ENCODE assay signal across 32 cellular contexts in the genomic region with DNA sequence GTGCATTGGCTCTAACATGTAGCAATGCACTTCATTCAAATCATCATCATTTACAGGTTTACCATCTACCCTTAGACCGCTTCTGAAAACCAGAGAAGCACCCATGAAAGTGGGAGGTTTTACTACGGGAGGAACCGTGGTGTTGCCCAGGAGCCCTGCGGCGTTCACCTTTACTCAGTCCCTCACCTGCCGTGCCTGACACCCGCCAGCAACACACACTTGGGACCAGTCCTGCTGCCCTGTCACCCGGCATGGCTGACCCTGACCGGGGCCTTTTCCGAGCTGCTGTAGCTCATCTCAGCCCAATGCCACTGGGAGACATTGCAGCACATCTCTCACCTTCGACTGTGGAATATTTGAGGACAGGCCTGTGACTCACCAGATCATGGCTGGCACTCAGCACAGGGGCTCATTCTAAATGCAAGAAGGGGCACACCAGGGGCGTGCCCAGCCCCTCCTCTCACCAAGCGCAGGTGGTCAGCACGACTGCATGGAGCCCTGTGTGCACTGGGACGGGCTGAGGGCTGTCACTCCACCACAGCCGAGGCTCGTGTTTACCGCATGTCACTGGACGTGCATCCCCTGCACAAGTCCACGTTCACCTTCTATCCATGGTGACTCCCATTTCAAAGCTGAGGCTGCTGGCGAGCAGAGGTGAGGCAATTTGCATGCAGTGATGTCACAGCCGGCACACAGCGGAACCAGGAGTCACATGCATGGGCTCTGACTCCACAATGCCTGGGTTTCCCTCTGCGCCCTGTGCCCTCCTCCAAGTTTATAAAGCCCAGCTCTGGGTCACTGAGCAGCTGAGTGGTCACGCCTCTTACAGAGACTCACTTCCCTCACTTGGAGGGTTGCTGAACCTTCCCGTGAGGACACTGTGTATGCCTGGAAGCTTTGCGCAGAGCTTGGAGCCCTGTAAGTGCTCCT.
DNase-seq lines count a peak whose midpoint lies in the region; ATAC-seq, FAIRE-seq and TF ChIP-seq lines count a peak whose summit lies in the region.
"Had no signal": no experiment of that assay in that cellular context is flagged by ENCODE, and none has a peak within 500 bp of the region (broad histone marks: within the 10 kb centered on the region; RNA-seq: fewer than 3 reads in every experiment).

No MANE protein-coding gene starts in this region.

- no peak overlapping the region for H2AFZ ChIP-seq in HepG2 (ENCODE audit: low read length)

- no peak overlapping the region for H3K4me3 ChIP-seq in Panc1 (ENCODE audit: low read depth in 2 of 2, low read length in 2 of 2)
- no peak overlapping the region for H3K4me3 ChIP-seq in HepG2 (replicated peaks in 1 of 3; ENCODE audit: insufficient read depth in 1 of 3, low read depth in 2 of 3, low read length in 3 of 3)
- H3K4me3 ChIP-seq: ascending aorta, cardiac muscle cell, colonic mucosa, upper lobe of left lung had no signal

- no peaks in the 10 kb centered on the region for H3K36me3 Mint-ChIP-seq in type B pancreatic cell
- H3K36me3 Mint-ChIP-seq: activated naive CD8-positive, alpha-beta T cell treated with anti-CD3 and anti-CD28 coated beads for 36 hours; mesothelial cell of epicardium; stimulated activated memory B cell treated with anti-CD40 and anti-IgM and Interleukin-4, amounts not matched to agents 10 μg/mL and 1 μg/mL and 100 μg/mL, for 72 hours had no signal

- H3K27ac ChIP-seq in Panc1 (ENCODE audit: low read length): no peak overlapping the region
- no peak overlapping the region for H3K27ac ChIP-seq in HepG2 (ENCODE audit: extremely low read length, insufficient read depth, low read length)
- H3K27ac ChIP-seq: ascending aorta, cardiac muscle cell, colonic mucosa, epithelial cell of prostate, upper lobe of left lung, VCaP had no signal

- TF ChIP-seq POLR2A in HepG2 (IDR thresholded peaks at IDR 0.05; ENCODE audit: insufficient read depth in 1 of 2, low read depth in 2 of 2, low read length in 2 of 2) (no peak), erythroblast (IDR thresholded peaks at IDR 0.05; ENCODE audit: low read length) (no peak)

- H4K20me1 ChIP-seq in HepG2 (ENCODE audit: insufficient read depth, low read length): no peaks in the 10 kb centered on the region

- 40% methylated on average over 9 of the region's 27 CpGs for WGBS in HepG2 (ENCODE audit: low lambda C conversion rate)

- H3K4me2 ChIP-seq in HepG2 (ENCODE audit: low read depth, low read length): no peak overlapping the region

- FAIRE-seq in HepG2 (lab: Jason Lieb, UNC): no peak

- H3K27me3 ChIP-seq in Panc1 (ENCODE audit: control insufficient read depth, insufficient read depth, low read length) (peaks cover 5% of the 10 kb centered on the region; the same call in 1 of the 2 replicates), HepG2 (ENCODE audit: control insufficient read depth in 1 of 2, insufficient read depth in 2 of 2, low read length in 2 of 2) (peaks cover 17 to 87% of the 10 kb centered on the region in 2 experiments)
- H3K27me3 ChIP-seq: ascending aorta, colonic mucosa had no signal

- TF ChIP-seq EP300 in HepG2 (IDR thresholded peaks at IDR 0.05; ENCODE audit: low read depth in 2 of 2, low read length in 2 of 2) (no peak), HepG2 (CRISPR knock-in tag; IDR thresholded peaks at IDR 0.05; ENCODE audit: borderline replicate concordance) (no peak)

- no peak overlapping the region for H3K9ac ChIP-seq in HepG2 (ENCODE audit: insufficient read depth, low read depth, low read length)

- H3K9me3 ChIP-seq in Panc1 (ENCODE audit: control insufficient read depth, insufficient read depth, low read depth, low read length): no peaks in the 10 kb centered on the region
- H3K9me3 ChIP-seq in HepG2 (ENCODE audit: low read length): no peaks in the 10 kb centered on the region
- H3K9me3 ChIP-seq: ascending aorta, colonic mucosa, upper lobe of left lung had no signal

- H3K79me2 ChIP-seq in HepG2 (ENCODE audit: insufficient read depth, low read length): no peaks in the 10 kb centered on the region

- TF ChIP-seq CTCF in Panc1 (IDR thresholded peaks at IDR 0.05) (no peak), HepG2 (CRISPR knock-in tag; IDR thresholded peaks at IDR 0.05) (no peak), type B pancreatic cell (conservative IDR thresholded peaks at IDR 0.05) (no peak)

- H3K36me3 ChIP-seq in Panc1 (ENCODE audit: control insufficient read depth, insufficient read depth, low read length) (no peaks in the 10 kb centered on the region), HepG2 (replicated peaks in 1 of 2; ENCODE audit: control insufficient read depth in 1 of 2, insufficient read depth in 2 of 2, low read length in 2 of 2) (no peaks in the 10 kb centered on the region)
- H3K36me3 ChIP-seq: ascending aorta, cardiac muscle cell, colonic mucosa, upper lobe of left lung had no signal

- peaks cover 10% of the 10 kb centered on the region for H3K27me3 Mint-ChIP-seq in type B pancreatic cell

- intact Hi-C loops in Panc1 (cut with micrococcal nuclease; ENCODE audit: unreplicated experiment) (no loop called here), HepG2 (cut with micrococcal nuclease; ENCODE audit: unreplicated experiment) (no loop called here)

- no peak overlapping the region for H3K4me3 Mint-ChIP-seq in type B pancreatic cell
- H3K4me3 Mint-ChIP-seq: activated naive CD8-positive, alpha-beta T cell treated with anti-CD3 and anti-CD28 coated beads for 36 hours; mesothelial cell of epicardium; stimulated activated memory B cell treated with anti-CD40 and anti-IgM and Interleukin-4, amounts not matched to agents 10 μg/mL and 1 μg/mL and 100 μg/mL, for 72 hours had no signal

- peak; percentile 52 for DNase-seq in NCI-H345 (lab: John Stamatoyannopoulos, UW)
- DNase-seq in NCI-H345 treated with DMSO at 0.1 percent for 48 hours (lab: John Stamatoyannopoulos, UW; ENCODE audit: unreplicated experiment): no peak
- DNase-seq in Panc1 (ENCODE audit: low read depth, low spot score): no peak
- no peak for DNase-seq in HepG2 (ENCODE audit: low spot score)
- peak; percentile 48 for DNase-seq in type B pancreatic cell (ENCODE audit: extremely low spot score, unreplicated experiment)
- DNase-seq in erythroblast (lab: John Stamatoyannopoulos, UW): no peak
- DNase-seq in SHP77 treated with DMSO at 0.1 percent for 48 hours (lab: John Stamatoyannopoulos, UW): no peak
- DNase-seq in HuH-7.5 (ENCODE audit: low spot score): no peak
- DNase-seq: 8988T; activated CD4-positive, alpha-beta T cell treated with anti-CD3 and anti-CD28 coated beads for 4 hours; activated gamma-delta T cell; activated naive CD8-positive, alpha-beta T cell treated with anti-CD3 and anti-CD28 coated beads for 36 hours; C1 segment of cervical spinal cord; colonic mucosa; COR-L47; effector CD8-positive, alpha-beta T cell; GDM1; left ventricle myocardium superior; NCI-H1436 treated with DMSO at 0.1 percent for 48 hours; NCI-H526 treated with DMSO at 0.1 percent for 48 hours; nucleus accumbens; SIG-M5; stimulated activated CD4-positive, alpha-beta T cell treated with anti-CD3 and anti-CD28 coated beads, Interleukin-15, amount 100 ng/mL, for 24 hours; substantia nigra had no signal

- POLR2A ChIA-PET in Panc1 (lab: Charles Lee): no interaction called here
- POLR2A ChIA-PET in HepG2 (lab: Yijun Ruan, JAX): no interaction called here

- no TSS peak for BruUV-seq in Panc1 (replicated peaks; lab: Mats Ljungman, UMichigan)
- BruUV-seq in HepG2 (replicated peaks; lab: Mats Ljungman, UMichigan): no TSS peak

- H3K9me3 Mint-ChIP-seq in type B pancreatic cell: no peaks in the 10 kb centered on the region
- H3K9me3 Mint-ChIP-seq: activated naive CD8-positive, alpha-beta T cell treated with anti-CD3 and anti-CD28 coated beads for 36 hours; mesothelial cell of epicardium had no signal

- ATAC-seq in Panc1 (0 out of 2 replicates have a peak, but pooled peaks have one; percentile 20), HepG2 (no peak)
- ATAC-seq: HCT116; left ventricle myocardium superior; stimulated activated memory B cell treated with anti-CD40 and anti-IgM and Interleukin-4, amounts not matched to agents 10 μg/mL and 1 μg/mL and 100 μg/mL, for 72 hours had no signal

- H3K4me1 Mint-ChIP-seq in type B pancreatic cell (ENCODE audit: unreplicated experiment): no peaks in the 10 kb centered on the region
- H3K4me1 Mint-ChIP-seq: activated naive CD8-positive, alpha-beta T cell treated with anti-CD3 and anti-CD28 coated beads for 36 hours; mesothelial cell of epicardium; stimulated activated memory B cell treated with anti-CD40 and anti-IgM and Interleukin-4, amounts not matched to agents 10 μg/mL and 1 μg/mL and 100 μg/mL, for 72 hours had no signal

- H3K4me1 ChIP-seq in Panc1 (ENCODE audit: control insufficient read depth, insufficient read depth, low read length): no peaks in the 10 kb centered on the region
- H3K4me1 ChIP-seq in HepG2 (ENCODE audit: insufficient read depth, low read length): no peaks in the 10 kb centered on the region
- H3K4me1 ChIP-seq: ascending aorta, colonic mucosa, upper lobe of left lung had no signal

- in situ Hi-C loops in Panc1 (cut with HindIII; ENCODE audit: low pct_unique_long_range_greater_than_20kb, low sequenced_read_pairs): no loop called here
- in situ Hi-C loops in HepG2 (cut with HindIII; ENCODE audit: extremely low pct_ligation_motif_present, low pct_unique_long_range_greater_than_20kb): no loop called here

- no peak for TF ChIP-seq RAD21 in HepG2 (CRISPR knock-in tag; IDR thresholded peaks at IDR 0.05)

- H3K27ac Mint-ChIP-seq in type B pancreatic cell: no peak overlapping the region
- H3K27ac Mint-ChIP-seq: activated naive CD8-positive, alpha-beta T cell treated with anti-CD3 and anti-CD28 coated beads for 36 hours; mesothelial cell of epicardium; stimulated activated memory B cell treated with anti-CD40 and anti-IgM and Interleukin-4, amounts not matched to agents 10 μg/mL and 1 μg/mL and 100 μg/mL, for 72 hours had no signal

- CTCF ChIA-PET in Panc1 (lab: Charles Lee): no interaction called here
- CTCF ChIA-PET in HepG2 (lab: Yijun Ruan, JAX; ENCODE audit: low intra/inter-chr PET ratio, low total read pairs): no interaction called here

TF ChIP-seq in HepG2, 621 proteins besides CTCF, POLR2A, EP300 and RAD21:
- TF ChIP-seq CREB1 (IDR thresholded peaks at IDR 0.05) (peak; percentile 37), CREB1 (CRISPR knock-in tag; IDR thresholded peaks at IDR 0.05) (no peak), MATR3 (CRISPR knock-in tag; IDR thresholded peaks at IDR 0.05) (no peak)

Comparison
In these comparisons a context has a peak if more than half of its experiments do, and no peak if none do; other contexts are left out.
1. DNase-seq: peak in NCI-H345 (single experiment) and type B pancreatic cell (single experiment); none in NCI-H345 treated with DMSO at 0.1 percent for 48 hours (single experiment), Panc1 (single experiment), HepG2 (single experiment), erythroblast (0 of 2), SHP77 treated with DMSO at 0.1 percent for 48 hours (single experiment) and HuH-7.5 (single experiment).